In genomic region chr3:122974764-122975162, GRCh38 we compare ENCODE assay signal across 8 cellular contexts. TPM values are rescaled to one million over a fixed set of nuclear protein-coding genes. Genes with fewer than 3 reads are reported as not detected.
DNase-seq lines count a peak whose midpoint lies in the region; ATAC-seq and TF ChIP-seq lines count a peak whose summit lies in the region.

No MANE protein-coding gene starts in this region.

- H4K91ac ChIP-seq in neuronal stem cell (ENCODE audit: low read depth, low read length, poor library complexity) = no peak overlapping the region

- H3K36me3 ChIP-seq in neuronal stem cell (replicated peaks in 1 of 2; ENCODE audit: control insufficient read depth in 2 of 2, insufficient read depth in 2 of 2, low read length in 2 of 2) = peaks cover 0 to 90% of the 10 kb centered on the region in 2 donors

- H2AK5ac ChIP-seq in neuronal stem cell (ENCODE audit: low read depth, low read length) = peak overlapping the region; percentile 85

- no peak overlapping the region for H3K4me3 ChIP-seq in epithelial cell of esophagus (ENCODE audit: low read length)
- no peak overlapping the region for H3K4me3 ChIP-seq in neuronal stem cell (ENCODE audit: low read length in 2 of 2)

- peaks cover 37 to 42% of the 10 kb centered on the region in 2 donors for H3K4me1 ChIP-seq in neuronal stem cell (ENCODE audit: control insufficient read depth in 2 of 2, insufficient read depth in 1 of 2, low read depth in 1 of 2, low read length in 2 of 2)

- no peak overlapping the region for H3K9ac ChIP-seq in neuronal stem cell (ENCODE audit: low read depth, low read length, poor library complexity)

- no peak overlapping the region for H2BK15ac ChIP-seq in neuronal stem cell (ENCODE audit: low read length)

- H2BK120ac ChIP-seq in neuronal stem cell (ENCODE audit: low read depth, low read length) = peak overlapping the region; percentile 52

- no peak overlapping the region for H2BK5ac ChIP-seq in neuronal stem cell (ENCODE audit: low read length)

- H3K9me3 ChIP-seq in neuronal stem cell (replicated peaks in 1 of 2; ENCODE audit: control insufficient read depth in 2 of 2, insufficient read depth in 1 of 2, low read depth in 1 of 2, low read length in 2 of 2) = no peaks in the 10 kb centered on the region

- H3K4me2 ChIP-seq in neuronal stem cell (ENCODE audit: insufficient read depth, low read length, poor library complexity, severe bottlenecking) = no peak overlapping the region

- WGBS in neuronal stem cell (ENCODE audit: extremely low coverage in 2 of 2, insufficient read length in 2 of 2, insufficient replicate concordance in 1 of 2), 2 donors = no CpG with 5 or more reads among the region's 2 CpGs

- no peak overlapping the region for H3K14ac ChIP-seq in neuronal stem cell (ENCODE audit: low read length)

- no peak overlapping the region for H3K4ac ChIP-seq in neuronal stem cell (ENCODE audit: low read length)

- H2BK12ac ChIP-seq in neuronal stem cell (ENCODE audit: low read length) = peak overlapping the region; percentile 82

- no peak overlapping the region for H3K27ac ChIP-seq in neuronal stem cell (replicated peaks; ENCODE audit: low read length)

- TF ChIP-seq CTCF in epithelial cell of esophagus (IDR thresholded peaks at IDR 0.05; ENCODE audit: insufficient read depth, low read depth, low read length, missing control alignments) = no peak

- peak; percentile 22 for ATAC-seq in GM18868 (IDR thresholded peaks at IDR 0.05; ENCODE audit: unreplicated experiment)
- ATAC-seq in HG03354 (IDR thresholded peaks at IDR 0.05; ENCODE audit: poor library complexity, severe bottlenecking, unreplicated experiment) = no peak
- ATAC-seq in GM19467 (IDR thresholded peaks at IDR 0.05; ENCODE audit: unreplicated experiment) = no peak

- no peaks in the 10 kb centered on the region for H3K27me3 ChIP-seq in neuronal stem cell (ENCODE audit: control insufficient read depth in 3 of 3, insufficient read depth in 3 of 3, low read depth in 1 of 3, low read length in 3 of 3)

- peak overlapping the region; percentile 94 for H3K18ac ChIP-seq in neuronal stem cell (ENCODE audit: low read length)

- peak; percentile 6 for DNase-seq in OCI-M1 (lab: John Stamatoyannopoulos, UW)
- DNase-seq in epithelial cell of esophagus (ENCODE audit: low read depth) = peak; percentile 43
- DNase-seq in neuronal stem cell (ENCODE audit: low spot score) = no peak
- DNase-seq in NCI-H1048 (lab: John Stamatoyannopoulos, UW) = no peak
- no peak for DNase-seq in superior temporal gyrus (ENCODE audit: extremely low spot score)

- no peaks in the 10 kb centered on the region for H3K79me1 ChIP-seq in neuronal stem cell (ENCODE audit: low read depth, low read length)

- no peak overlapping the region for H4K8ac ChIP-seq in neuronal stem cell (ENCODE audit: low read depth, low read length)

- H3K23ac ChIP-seq in neuronal stem cell (ENCODE audit: low read depth, low read length, poor library complexity) = no peak overlapping the region

- no peak overlapping the region for H2AFZ ChIP-seq in neuronal stem cell (ENCODE audit: low read length)

RNA-seq across cellular contexts. Expression of gene SEMA5B, which starts 52.8 kb away (rescaled TPM):
- polyA plus RNA-seq in neuronal stem cell (2013, experiment 1 of 2) = 19.4 TPM
- polyA plus RNA-seq in neuronal stem cell (2013, experiment 2 of 2) = 18.9 TPM

Comparison
In these comparisons a context has a peak if more than half of its experiments do, and no peak if none do; other contexts are left out.
1. DNase-seq: peak in OCI-M1 (single experiment) and epithelial cell of esophagus (single experiment); none in neuronal stem cell (single experiment), NCI-H1048 (single experiment) and superior temporal gyrus (single experiment).